Comparison of ENCODE assay signal across 8 cellular contexts in the genomic region with DNA sequence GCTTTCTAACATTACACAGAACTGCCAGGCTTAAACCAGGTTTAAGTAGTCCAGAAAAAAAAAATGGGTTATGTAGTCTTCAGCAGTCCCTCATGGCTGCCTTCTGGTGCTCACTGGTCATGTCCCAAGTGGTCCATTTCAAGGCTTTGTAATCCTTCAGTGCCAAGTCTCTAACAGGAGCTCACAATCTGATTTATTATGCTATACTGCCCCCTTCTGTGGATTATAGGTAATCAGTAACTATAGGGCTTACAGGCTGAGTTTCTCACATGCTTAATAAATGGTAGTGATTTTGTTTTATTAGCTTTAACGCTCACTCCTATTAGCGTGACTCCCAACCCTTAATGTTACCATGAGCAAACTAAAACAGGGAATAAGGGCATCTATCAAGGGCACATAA.
A peak's percentile ranks its signal among the peaks of the same experiment; 100 is the strongest.
DNase-seq lines count a peak whose midpoint lies in the region; ATAC-seq and TF ChIP-seq lines count a peak whose summit lies in the region.

No MANE protein-coding gene starts in this region.

- H3K4me2 ChIP-seq in hepatocyte: no peak overlapping the region

- ATAC-seq in HG03039 (IDR thresholded peaks at IDR 0.05; ENCODE audit: unreplicated experiment) (peak; percentile 64), HG02852 (IDR thresholded peaks at IDR 0.05; ENCODE audit: unreplicated experiment) (no peak), GM21529 (IDR thresholded peaks at IDR 0.05; ENCODE audit: unreplicated experiment) (no peak)

- no peak overlapping the region for H3K27ac ChIP-seq in hepatocyte

- H3K36me3 ChIP-seq in hepatocyte (replicated peaks; ENCODE audit: insufficient read depth, low read depth): no peaks in the 10 kb centered on the region

- H2AFZ ChIP-seq in hepatocyte: no peak overlapping the region

- in situ Hi-C loops in SK-MEL-5 (cut with HindIII; ENCODE audit: low pct_unique_long_range_greater_than_20kb, low sequenced_read_pairs): no loop called here

- 23% methylated on average over 2 of the region's 2 CpGs for WGBS in hepatocyte (ENCODE audit: low lambda C conversion rate, missing lambda C conversion rate)

- H3K4me1 ChIP-seq in hepatocyte (ENCODE audit: insufficient read depth): no peaks in the 10 kb centered on the region

- no peak overlapping the region for H3K4me3 ChIP-seq in hepatocyte

- DNase-seq in NCI-H526 (lab: John Stamatoyannopoulos, UW) (peak; percentile 5 to 38), NCI-H526 treated with DMSO at 0.1 percent for 48 hours (lab: John Stamatoyannopoulos, UW) (no peak), SK-MEL-5 (ENCODE audit: low read depth, low spot score) (peak; percentile 65), hepatocyte (ENCODE audit: low spot score) (peak; percentile 14), cerebellar nuclear complex (lab: John Stamatoyannopoulos, UW) (no peak)

- no peaks in the 10 kb centered on the region for H3K9me3 ChIP-seq in hepatocyte (ENCODE audit: low read depth)

- no peaks in the 10 kb centered on the region for H3K9me2 ChIP-seq in hepatocyte (replicated peaks; ENCODE audit: insufficient read depth)

- H3K79me2 ChIP-seq in hepatocyte: no peaks in the 10 kb centered on the region

- no peaks in the 10 kb centered on the region for H4K20me1 ChIP-seq in hepatocyte (ENCODE audit: insufficient read depth, poor library complexity, severe bottlenecking)

- no peaks in the 10 kb centered on the region for H3K27me3 ChIP-seq in hepatocyte

- peak; percentile 25 for TF ChIP-seq CTCF in hepatocyte (IDR thresholded peaks at IDR 0.05; ENCODE audit: poor library complexity)

Comparison
In these comparisons a context has a peak if more than half of its experiments do, and no peak if none do; other contexts are left out.
1. DNase-seq: peak in NCI-H526 (2 of 2), SK-MEL-5 (single experiment) and hepatocyte (single experiment); none in NCI-H526 treated with DMSO at 0.1 percent for 48 hours (single experiment) and cerebellar nuclear complex (0 of 2).